In the genomic region with DNA sequence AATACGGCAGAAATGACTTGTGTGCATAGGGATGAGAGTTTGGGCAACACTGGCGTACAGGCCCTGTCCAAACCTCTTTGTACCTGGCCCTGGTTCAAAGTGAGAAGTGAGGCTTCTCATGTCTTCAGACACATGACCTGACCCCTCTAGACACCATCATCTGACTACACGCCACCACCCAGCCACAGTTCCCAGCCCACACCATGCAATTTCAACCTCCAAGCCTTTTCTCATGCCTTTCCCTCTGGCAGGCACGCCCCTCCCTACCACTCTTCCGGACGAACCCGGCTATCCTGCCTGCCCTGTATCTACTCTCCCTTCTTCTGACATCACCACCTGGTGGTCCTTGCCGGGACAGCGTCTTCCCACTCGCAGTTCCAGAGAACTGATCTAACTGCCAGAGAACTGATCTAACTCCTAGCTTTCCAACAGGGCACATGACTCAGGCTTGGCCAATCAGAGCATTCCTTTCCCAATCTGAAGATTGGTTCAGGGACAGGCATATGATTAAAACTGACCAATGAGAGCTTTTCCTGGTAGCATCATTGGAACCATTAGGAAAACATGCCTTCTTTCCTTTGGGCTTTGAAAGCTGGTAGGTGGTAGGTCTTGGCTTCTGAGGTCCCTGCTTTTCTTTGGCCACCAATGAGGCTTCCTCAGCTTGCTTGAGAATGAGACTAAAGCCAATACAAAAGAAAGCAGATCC, we compare ENCODE assay signal across 1 cellular context.
TF ChIP-seq lines count a peak whose summit lies in the region.

No MANE protein-coding gene starts in this region.

TF ChIP-seq in HepG2, 621 proteins besides CTCF, POLR2A, EP300 and RAD21 (continued from another document and continues in another):
- TF ChIP-seq, protein P1, sequence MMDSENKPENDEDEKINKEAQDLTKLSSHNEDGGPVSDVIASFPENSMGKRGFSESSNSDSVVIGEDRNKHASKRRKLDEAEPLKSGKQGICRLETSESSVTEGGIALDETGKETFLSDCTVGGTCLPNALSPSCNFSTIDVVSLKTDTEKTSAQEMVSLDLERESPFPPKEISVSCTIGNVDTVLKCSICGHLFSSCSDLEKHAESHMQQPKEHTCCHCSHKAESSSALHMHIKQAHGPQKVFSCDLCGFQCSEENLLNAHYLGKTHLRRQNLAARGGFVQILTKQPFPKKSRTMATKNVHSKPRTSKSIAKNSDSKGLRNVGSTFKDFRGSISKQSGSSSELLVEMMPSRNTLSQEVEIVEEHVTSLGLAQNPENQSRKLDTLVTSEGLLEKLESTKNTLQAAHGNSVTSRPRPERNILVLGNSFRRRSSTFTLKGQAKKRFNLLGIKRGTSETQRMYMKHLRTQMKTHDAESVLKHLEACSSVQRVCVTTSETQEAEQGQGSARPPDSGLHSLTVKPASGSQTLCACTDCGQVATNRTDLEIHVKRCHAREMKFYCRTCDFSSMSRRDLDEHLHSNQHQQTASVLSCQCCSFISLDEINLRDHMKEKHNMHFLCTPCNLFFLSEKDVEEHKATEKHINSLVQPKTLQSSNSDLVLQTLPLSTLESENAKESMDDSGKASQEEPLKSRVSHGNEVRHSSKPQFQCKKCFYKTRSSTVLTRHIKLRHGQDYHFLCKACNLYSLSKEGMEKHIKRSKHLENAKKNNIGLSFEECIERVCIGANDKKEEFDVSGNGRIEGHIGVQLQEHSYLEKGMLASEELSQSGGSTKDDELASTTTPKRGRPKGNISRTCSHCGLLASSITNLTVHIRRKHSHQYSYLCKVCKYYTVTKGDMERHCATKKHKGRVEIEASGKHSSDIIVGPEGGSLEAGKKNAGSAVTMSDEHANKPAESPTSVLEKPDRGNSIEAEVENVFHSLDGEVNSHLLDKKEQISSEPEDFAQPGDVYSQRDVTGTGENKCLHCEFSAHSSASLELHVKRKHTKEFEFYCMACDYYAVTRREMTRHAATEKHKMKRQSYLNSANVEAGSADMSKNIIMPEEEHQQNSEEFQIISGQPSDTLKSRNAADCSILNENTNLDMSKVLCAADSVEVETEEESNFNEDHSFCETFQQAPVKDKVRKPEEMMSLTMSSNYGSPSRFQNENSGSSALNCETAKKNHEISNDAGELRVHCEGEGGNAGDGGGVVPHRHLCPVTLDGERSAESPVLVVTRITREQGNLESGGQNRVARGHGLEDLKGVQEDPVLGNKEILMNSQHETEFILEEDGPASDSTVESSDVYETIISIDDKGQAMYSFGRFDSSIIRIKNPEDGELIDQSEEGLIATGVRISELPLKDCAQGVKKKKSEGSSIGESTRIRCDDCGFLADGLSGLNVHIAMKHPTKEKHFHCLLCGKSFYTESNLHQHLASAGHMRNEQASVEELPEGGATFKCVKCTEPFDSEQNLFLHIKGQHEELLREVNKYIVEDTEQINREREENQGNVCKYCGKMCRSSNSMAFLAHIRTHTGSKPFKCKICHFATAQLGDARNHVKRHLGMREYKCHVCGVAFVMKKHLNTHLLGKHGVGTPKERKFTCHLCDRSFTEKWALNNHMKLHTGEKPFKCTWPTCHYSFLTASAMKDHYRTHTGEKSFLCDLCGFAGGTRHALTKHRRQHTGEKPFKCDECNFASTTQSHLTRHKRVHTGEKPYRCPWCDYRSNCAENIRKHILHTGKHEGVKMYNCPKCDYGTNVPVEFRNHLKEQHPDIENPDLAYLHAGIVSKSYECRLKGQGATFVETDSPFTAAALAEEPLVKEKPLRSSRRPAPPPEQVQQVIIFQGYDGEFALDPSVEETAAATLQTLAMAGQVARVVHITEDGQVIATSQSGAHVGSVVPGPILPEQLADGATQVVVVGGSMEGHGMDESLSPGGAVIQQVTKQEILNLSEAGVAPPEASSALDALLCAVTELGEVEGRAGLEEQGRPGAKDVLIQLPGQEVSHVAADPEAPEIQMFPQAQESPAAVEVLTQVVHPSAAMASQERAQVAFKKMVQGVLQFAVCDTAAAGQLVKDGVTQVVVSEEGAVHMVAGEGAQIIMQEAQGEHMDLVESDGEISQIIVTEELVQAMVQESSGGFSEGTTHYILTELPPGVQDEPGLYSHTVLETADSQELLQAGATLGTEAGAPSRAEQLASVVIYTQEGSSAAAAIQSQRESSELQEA (CRISPR knock-in tag; IDR thresholded peaks at IDR 0.05; ENCODE audit: not compliant biosample characterization) = no peak
- TF ChIP-seq, protein P2, sequence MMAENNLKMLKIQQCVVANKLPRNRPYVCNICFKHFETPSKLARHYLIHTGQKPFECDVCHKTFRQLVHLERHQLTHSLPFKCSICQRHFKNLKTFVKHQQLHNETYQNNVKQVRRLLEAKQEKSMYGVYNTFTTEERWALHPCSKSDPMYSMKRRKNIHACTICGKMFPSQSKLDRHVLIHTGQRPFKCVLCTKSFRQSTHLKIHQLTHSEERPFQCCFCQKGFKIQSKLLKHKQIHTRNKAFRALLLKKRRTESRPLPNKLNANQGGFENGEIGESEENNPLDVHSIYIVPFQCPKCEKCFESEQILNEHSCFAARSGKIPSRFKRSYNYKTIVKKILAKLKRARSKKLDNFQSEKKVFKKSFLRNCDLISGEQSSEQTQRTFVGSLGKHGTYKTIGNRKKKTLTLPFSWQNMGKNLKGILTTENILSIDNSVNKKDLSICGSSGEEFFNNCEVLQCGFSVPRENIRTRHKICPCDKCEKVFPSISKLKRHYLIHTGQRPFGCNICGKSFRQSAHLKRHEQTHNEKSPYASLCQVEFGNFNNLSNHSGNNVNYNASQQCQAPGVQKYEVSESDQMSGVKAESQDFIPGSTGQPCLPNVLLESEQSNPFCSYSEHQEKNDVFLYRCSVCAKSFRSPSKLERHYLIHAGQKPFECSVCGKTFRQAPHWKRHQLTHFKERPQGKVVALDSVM (CRISPR knock-in tag; IDR thresholded peaks at IDR 0.05) = no peak
- no peak for TF ChIP-seq ZNF33A (CRISPR knock-in tag; IDR thresholded peaks at IDR 0.05; ENCODE audit: borderline replicate concordance)
- TF ChIP-seq ZNF550 (CRISPR knock-in tag; IDR thresholded peaks at IDR 0.05; ENCODE audit: borderline replicate concordance) = no peak
- no peak for TF ChIP-seq ZFP37 (CRISPR knock-in tag; IDR thresholded peaks at IDR 0.05; ENCODE audit: borderline replicate concordance)
- no peak for TF ChIP-seq RFX1 (IDR thresholded peaks at IDR 0.05)
- no peak for TF ChIP-seq EEA1 (CRISPR knock-in tag; IDR thresholded peaks at IDR 0.05; ENCODE audit: borderline replicate concordance)
- TF ChIP-seq RXRB (CRISPR knock-in tag; IDR thresholded peaks at IDR 0.05; ENCODE audit: borderline replicate concordance) = no peak
- TF ChIP-seq FOXA3 (CRISPR knock-in tag; IDR thresholded peaks at IDR 0.05) = no peak
- TF ChIP-seq, protein P3, sequence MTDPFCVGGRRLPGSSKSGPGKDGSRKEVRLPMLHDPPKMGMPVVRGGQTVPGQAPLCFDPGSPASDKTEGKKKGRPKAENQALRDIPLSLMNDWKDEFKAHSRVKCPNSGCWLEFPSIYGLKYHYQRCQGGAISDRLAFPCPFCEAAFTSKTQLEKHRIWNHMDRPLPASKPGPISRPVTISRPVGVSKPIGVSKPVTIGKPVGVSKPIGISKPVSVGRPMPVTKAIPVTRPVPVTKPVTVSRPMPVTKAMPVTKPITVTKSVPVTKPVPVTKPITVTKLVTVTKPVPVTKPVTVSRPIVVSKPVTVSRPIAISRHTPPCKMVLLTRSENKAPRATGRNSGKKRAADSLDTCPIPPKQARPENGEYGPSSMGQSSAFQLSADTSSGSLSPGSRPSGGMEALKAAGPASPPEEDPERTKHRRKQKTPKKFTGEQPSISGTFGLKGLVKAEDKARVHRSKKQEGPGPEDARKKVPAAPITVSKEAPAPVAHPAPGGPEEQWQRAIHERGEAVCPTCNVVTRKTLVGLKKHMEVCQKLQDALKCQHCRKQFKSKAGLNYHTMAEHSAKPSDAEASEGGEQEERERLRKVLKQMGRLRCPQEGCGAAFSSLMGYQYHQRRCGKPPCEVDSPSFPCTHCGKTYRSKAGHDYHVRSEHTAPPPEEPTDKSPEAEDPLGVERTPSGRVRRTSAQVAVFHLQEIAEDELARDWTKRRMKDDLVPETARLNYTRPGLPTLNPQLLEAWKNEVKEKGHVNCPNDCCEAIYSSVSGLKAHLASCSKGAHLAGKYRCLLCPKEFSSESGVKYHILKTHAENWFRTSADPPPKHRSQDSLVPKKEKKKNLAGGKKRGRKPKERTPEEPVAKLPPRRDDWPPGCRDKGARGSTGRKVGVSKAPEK (CRISPR knock-in tag; IDR thresholded peaks at IDR 0.05; ENCODE audit: borderline replicate concordance) = no peak
- 0 out of 2 replicates have a peak, but pooled peaks have one; percentile 43 for TF ChIP-seq ZNF605 (CRISPR knock-in tag; IDR thresholded peaks at IDR 0.05)
- 0 out of 2 replicates have a peak, but pooled peaks have one; percentile 31 for TF ChIP-seq ZNF614 (CRISPR knock-in tag; IDR thresholded peaks at IDR 0.05; ENCODE audit: borderline replicate concordance)
- TF ChIP-seq NFIB (CRISPR knock-in tag; IDR thresholded peaks at IDR 0.05; ENCODE audit: borderline replicate concordance) = no peak
- TF ChIP-seq CHD2 (IDR thresholded peaks at IDR 0.05; ENCODE audit: low read depth, low read length) = no peak
- no peak for TF ChIP-seq ZNF761 (CRISPR knock-in tag; conservative IDR thresholded peaks at IDR 0.05)
- TF ChIP-seq, protein P4, sequence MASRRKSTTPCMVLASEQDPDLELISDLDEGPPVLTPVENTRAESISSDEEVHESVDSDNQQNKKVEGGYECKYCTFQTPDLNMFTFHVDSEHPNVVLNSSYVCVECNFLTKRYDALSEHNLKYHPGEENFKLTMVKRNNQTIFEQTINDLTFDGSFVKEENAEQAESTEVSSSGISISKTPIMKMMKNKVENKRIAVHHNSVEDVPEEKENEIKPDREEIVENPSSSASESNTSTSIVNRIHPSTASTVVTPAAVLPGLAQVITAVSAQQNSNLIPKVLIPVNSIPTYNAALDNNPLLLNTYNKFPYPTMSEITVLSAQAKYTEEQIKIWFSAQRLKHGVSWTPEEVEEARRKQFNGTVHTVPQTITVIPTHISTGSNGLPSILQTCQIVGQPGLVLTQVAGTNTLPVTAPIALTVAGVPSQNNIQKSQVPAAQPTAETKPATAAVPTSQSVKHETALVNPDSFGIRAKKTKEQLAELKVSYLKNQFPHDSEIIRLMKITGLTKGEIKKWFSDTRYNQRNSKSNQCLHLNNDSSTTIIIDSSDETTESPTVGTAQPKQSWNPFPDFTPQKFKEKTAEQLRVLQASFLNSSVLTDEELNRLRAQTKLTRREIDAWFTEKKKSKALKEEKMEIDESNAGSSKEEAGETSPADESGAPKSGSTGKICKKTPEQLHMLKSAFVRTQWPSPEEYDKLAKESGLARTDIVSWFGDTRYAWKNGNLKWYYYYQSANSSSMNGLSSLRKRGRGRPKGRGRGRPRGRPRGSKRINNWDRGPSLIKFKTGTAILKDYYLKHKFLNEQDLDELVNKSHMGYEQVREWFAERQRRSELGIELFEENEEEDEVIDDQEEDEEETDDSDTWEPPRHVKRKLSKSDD (CRISPR knock-in tag; IDR thresholded peaks at IDR 0.05; ENCODE audit: low read depth) = no peak
- peak; percentile 52; the same call in 1 of the 2 replicates for TF ChIP-seq FOXK1 (CRISPR knock-in tag; IDR thresholded peaks at IDR 0.05; ENCODE audit: borderline replicate concordance, low read depth)
- TF ChIP-seq ZNF10 (CRISPR knock-in tag; IDR thresholded peaks at IDR 0.05; ENCODE audit: borderline replicate concordance, low read depth) = no peak
- TF ChIP-seq, protein P5, sequence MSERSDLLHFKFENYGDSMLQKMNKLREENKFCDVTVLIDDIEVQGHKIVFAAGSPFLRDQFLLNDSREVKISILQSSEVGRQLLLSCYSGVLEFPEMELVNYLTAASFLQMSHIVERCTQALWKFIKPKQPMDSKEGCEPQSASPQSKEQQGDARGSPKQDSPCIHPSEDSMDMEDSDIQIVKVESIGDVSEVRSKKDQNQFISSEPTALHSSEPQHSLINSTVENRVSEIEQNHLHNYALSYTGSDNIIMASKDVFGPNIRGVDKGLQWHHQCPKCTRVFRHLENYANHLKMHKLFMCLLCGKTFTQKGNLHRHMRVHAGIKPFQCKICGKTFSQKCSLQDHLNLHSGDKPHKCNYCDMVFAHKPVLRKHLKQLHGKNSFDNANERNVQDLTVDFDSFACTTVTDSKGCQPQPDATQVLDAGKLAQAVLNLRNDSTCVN (CRISPR knock-in tag; IDR thresholded peaks at IDR 0.05; ENCODE audit: borderline replicate concordance) = no peak
- TF ChIP-seq ZNF816 (CRISPR knock-in tag; IDR thresholded peaks at IDR 0.05; ENCODE audit: borderline replicate concordance) = no peak
- no peak for TF ChIP-seq U2AF2 (IDR thresholded peaks at IDR 0.05; ENCODE audit: low read depth, low read length)
- no peak for TF ChIP-seq MAFF (IDR thresholded peaks at IDR 0.05; ENCODE audit: low read depth, low read length)
- no peak for TF ChIP-seq ZNF367 (CRISPR knock-in tag; IDR thresholded peaks at IDR 0.05; ENCODE audit: borderline replicate concordance)
- no peak for TF ChIP-seq RNF2 (conservative IDR thresholded peaks at IDR 0.05; ENCODE audit: low read depth)
- no peak for TF ChIP-seq ZBTB21 (CRISPR knock-in tag; IDR thresholded peaks at IDR 0.05)
- TF ChIP-seq, protein P6, sequence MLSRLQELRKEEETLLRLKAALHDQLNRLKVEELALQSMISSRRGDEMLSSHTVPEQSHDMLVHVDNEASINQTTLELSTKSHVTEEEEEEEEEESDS (CRISPR knock-in tag; IDR thresholded peaks at IDR 0.05; ENCODE audit: borderline replicate concordance) = no peak
- TF ChIP-seq, protein P7, sequence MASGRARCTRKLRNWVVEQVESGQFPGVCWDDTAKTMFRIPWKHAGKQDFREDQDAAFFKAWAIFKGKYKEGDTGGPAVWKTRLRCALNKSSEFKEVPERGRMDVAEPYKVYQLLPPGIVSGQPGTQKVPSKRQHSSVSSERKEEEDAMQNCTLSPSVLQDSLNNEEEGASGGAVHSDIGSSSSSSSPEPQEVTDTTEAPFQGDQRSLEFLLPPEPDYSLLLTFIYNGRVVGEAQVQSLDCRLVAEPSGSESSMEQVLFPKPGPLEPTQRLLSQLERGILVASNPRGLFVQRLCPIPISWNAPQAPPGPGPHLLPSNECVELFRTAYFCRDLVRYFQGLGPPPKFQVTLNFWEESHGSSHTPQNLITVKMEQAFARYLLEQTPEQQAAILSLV (CRISPR knock-in tag; IDR thresholded peaks at IDR 0.05; ENCODE audit: borderline replicate concordance) = no peak
- no peak for TF ChIP-seq ZSCAN22 (CRISPR knock-in tag; IDR thresholded peaks at IDR 0.05)
- TF ChIP-seq ZNF674 (CRISPR knock-in tag; IDR thresholded peaks at IDR 0.05; ENCODE audit: low read depth) = no peak
- TF ChIP-seq SIX4 (CRISPR knock-in tag; IDR thresholded peaks at IDR 0.05) = no peak
- TF ChIP-seq ZNF792 (CRISPR knock-in tag; IDR thresholded peaks at IDR 0.05) = peak; percentile 79; the same call in 1 of the 2 replicates
- TF ChIP-seq ZFP82 (CRISPR knock-in tag; IDR thresholded peaks at IDR 0.05; ENCODE audit: borderline replicate concordance) = no peak
- TF ChIP-seq HDAC1 (CRISPR knock-in tag; IDR thresholded peaks at IDR 0.05) = no peak
